ENCODE assay signal across 14 cellular contexts in the genomic region with DNA sequence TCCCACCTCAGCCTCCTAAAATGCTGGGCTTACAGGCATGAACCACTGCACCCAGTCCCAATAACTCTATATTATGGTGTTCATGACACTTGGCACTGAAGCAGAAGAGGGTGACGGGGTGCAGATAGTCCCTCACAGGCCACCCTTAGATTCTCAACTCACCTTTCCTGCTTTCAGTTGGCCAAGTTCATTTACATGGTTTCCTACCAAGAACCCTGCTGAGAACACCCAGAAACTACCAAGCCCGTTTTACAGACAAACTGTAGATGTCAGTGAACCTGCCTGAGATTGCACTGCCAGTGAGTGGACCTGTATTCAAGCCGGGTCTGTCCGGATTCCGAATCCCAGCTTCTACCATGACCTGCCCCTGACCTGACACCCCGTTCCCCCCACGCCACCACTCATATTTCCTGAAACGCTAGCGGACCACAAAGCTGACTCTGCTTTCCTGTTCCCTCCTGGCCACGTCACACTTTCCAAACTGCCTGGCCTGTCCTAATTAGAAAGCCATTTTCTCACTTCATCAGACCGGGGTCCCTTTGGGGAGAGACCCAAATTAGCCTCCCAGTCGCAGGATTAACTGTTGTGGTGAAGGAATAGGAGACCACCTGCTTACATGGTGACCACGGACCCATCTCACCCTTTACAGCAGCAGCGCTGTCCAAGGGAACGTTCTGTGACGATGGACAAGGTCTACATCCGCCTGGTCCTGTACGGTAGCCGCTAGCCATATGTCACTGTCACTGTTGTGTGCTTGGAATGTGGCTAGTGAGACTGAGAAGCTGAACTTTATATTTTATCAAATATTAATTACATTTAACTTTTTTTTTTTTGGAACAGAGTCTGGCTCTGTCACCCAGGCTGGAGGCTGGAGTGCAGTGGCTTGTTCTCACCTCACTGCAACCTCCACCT. TPM values are rescaled to one million over a fixed set of nuclear protein-coding genes. Genes with fewer than 3 reads are reported as not detected.
A peak's percentile ranks its signal among the peaks of the same experiment; 100 is the strongest.
DNase-seq lines count a peak whose midpoint lies in the region; ATAC-seq and FAIRE-seq lines count a peak whose summit lies in the region.
"Had no signal": no experiment of that assay in that cellular context is flagged by ENCODE, and none has a peak within 500 bp of the region (broad histone marks: within the 10 kb centered on the region; RNA-seq: fewer than 3 reads in every experiment).

No MANE protein-coding gene starts in this region.

- FAIRE-seq in GM18507 (lab: Jason Lieb, UNC), result peak; percentile 59
- FAIRE-seq: H54 had no signal

- peak overlapping the region; percentile 30 for H3K4me3 Mint-ChIP-seq in activated T-helper 1 cell treated with anti-CD3 and anti-CD28 coated beads, Interleukin-12 subunit alpha, Interleukin-12 subunit beta, Interleukin-2, Interleukin-4 antibody, amounts not matched to agents 30 ng/mL and 10 ng/mL and 1 ng/mL, durations not matched to agents 14 hours and 24 hours and 36 hours

- H3K36me3 Mint-ChIP-seq in activated T-helper 1 cell treated with anti-CD3 and anti-CD28 coated beads, Interleukin-12 subunit alpha, Interleukin-12 subunit beta, Interleukin-2, Interleukin-4 antibody, amounts not matched to agents 30 ng/mL and 10 ng/mL and 1 ng/mL, durations not matched to agents 14 hours and 24 hours and 36 hours (ENCODE audit: low read depth), result no peaks in the 10 kb centered on the region

- DNase-seq in GM18507 (ENCODE audit: extremely low spot score, insufficient read length, low read depth), result no peak
- DNase-seq in activated T-helper 1 cell treated with anti-CD3 and anti-CD28 coated beads, Interleukin-12 subunit alpha, Interleukin-12 subunit beta, Interleukin-2, Interleukin-4 antibody, amounts not matched to agents 30 ng/mL and 10 ng/mL and 1 ng/mL, durations not matched to agents 14 hours and 24 hours and 36 hours (ENCODE audit: low spot score), result no peak
- peak; percentile 30 to 31 for DNase-seq in stimulated activated CD4-positive, alpha-beta T cell treated with anti-CD3 and anti-CD28 coated beads, Interleukin-2, amount 100 ng/mL, for 48 hours
- no peak for DNase-seq in activated gamma-delta T cell treated with Interleukin-2 at 50 U/mL for 16 hours
- DNase-seq in iPS-NIHi11 (ENCODE audit: low spot score), result no peak
- DNase-seq in hypothalamus (lab: John Stamatoyannopoulos, UW), result no peak
- DNase-seq: central memory CD4-positive, alpha-beta T cell; DND-41; MG63; NK-92 treated with Interleukin-12 subunit alpha and Interleukin-12 subunit beta, amount 100 ng/mL, for 24 hours; thyroid gland had no signal

- peaks cover 7% of the 10 kb centered on the region for H3K4me1 Mint-ChIP-seq in activated T-helper 1 cell treated with anti-CD3 and anti-CD28 coated beads, Interleukin-12 subunit alpha, Interleukin-12 subunit beta, Interleukin-2, Interleukin-4 antibody, amounts not matched to agents 30 ng/mL and 10 ng/mL and 1 ng/mL, durations not matched to agents 14 hours and 24 hours and 36 hours (ENCODE audit: low read depth)

- peak; percentile 32 for ATAC-seq in HG02678 (IDR thresholded peaks at IDR 0.05; ENCODE audit: unreplicated experiment)

- intact Hi-C loops in activated T-helper 1 cell treated with anti-CD3 and anti-CD28 coated beads, Interleukin-12 subunit alpha, Interleukin-12 subunit beta, Interleukin-2, Interleukin-4 antibody, amounts not matched to agents 30 ng/mL and 10 ng/mL and 1 ng/mL, durations not matched to agents 14 hours and 24 hours and 36 hours (cut with micrococcal nuclease), result loop anchor here (5.0 kb wide), 1 partner anchor 43 kb away; a partner anchor contains a TSS

- peak overlapping the region; percentile 78 for H3K27ac Mint-ChIP-seq in activated T-helper 1 cell treated with anti-CD3 and anti-CD28 coated beads, Interleukin-12 subunit alpha, Interleukin-12 subunit beta, Interleukin-2, Interleukin-4 antibody, amounts not matched to agents 30 ng/mL and 10 ng/mL and 1 ng/mL, durations not matched to agents 14 hours and 24 hours and 36 hours

- H3K9me3 Mint-ChIP-seq in activated T-helper 1 cell treated with anti-CD3 and anti-CD28 coated beads, Interleukin-12 subunit alpha, Interleukin-12 subunit beta, Interleukin-2, Interleukin-4 antibody, amounts not matched to agents 30 ng/mL and 10 ng/mL and 1 ng/mL, durations not matched to agents 14 hours and 24 hours and 36 hours, result no peaks in the 10 kb centered on the region

- peaks cover 37% of the 10 kb centered on the region for H3K27me3 Mint-ChIP-seq in activated T-helper 1 cell treated with anti-CD3 and anti-CD28 coated beads, Interleukin-12 subunit alpha, Interleukin-12 subunit beta, Interleukin-2, Interleukin-4 antibody, amounts not matched to agents 30 ng/mL and 10 ng/mL and 1 ng/mL, durations not matched to agents 14 hours and 24 hours and 36 hours (ENCODE audit: insufficient read depth)

RNA-seq across cellular contexts. Expression of a gene that starts 17.1 kb away (rescaled TPM):
- total RNA-seq in activated T-helper 1 cell treated with anti-CD3 and anti-CD28 coated beads, Interleukin-12 subunit alpha, Interleukin-12 subunit beta, Interleukin-2, Interleukin-4 antibody, amounts not matched to agents 30 ng/mL and 10 ng/mL and 1 ng/mL, durations not matched to agents 14 hours and 24 hours and 36 hours, result 0.08 and 0.12 TPM in 2 replicates
- total RNA-seq: fibroblast of lung had no signal

RNA-seq across cellular contexts. Expression of a gene that starts 43.1 kb away (rescaled TPM):
- total RNA-seq in activated T-helper 1 cell treated with anti-CD3 and anti-CD28 coated beads, Interleukin-12 subunit alpha, Interleukin-12 subunit beta, Interleukin-2, Interleukin-4 antibody, amounts not matched to agents 30 ng/mL and 10 ng/mL and 1 ng/mL, durations not matched to agents 14 hours and 24 hours and 36 hours, result 21.0 and 24.6 TPM in 2 replicates

RNA-seq across cellular contexts. Expression of a gene that starts 50.2 kb away (rescaled TPM):
- 73.0 and 74.6 TPM in 2 replicates for total RNA-seq in activated T-helper 1 cell treated with anti-CD3 and anti-CD28 coated beads, Interleukin-12 subunit alpha, Interleukin-12 subunit beta, Interleukin-2, Interleukin-4 antibody, amounts not matched to agents 30 ng/mL and 10 ng/mL and 1 ng/mL, durations not matched to agents 14 hours and 24 hours and 36 hours

RNA-seq across cellular contexts. Expression of a gene that starts 55.7 kb away (rescaled TPM):
- 44.6 and 46.6 TPM in 2 replicates for total RNA-seq in activated T-helper 1 cell treated with anti-CD3 and anti-CD28 coated beads, Interleukin-12 subunit alpha, Interleukin-12 subunit beta, Interleukin-2, Interleukin-4 antibody, amounts not matched to agents 30 ng/mL and 10 ng/mL and 1 ng/mL, durations not matched to agents 14 hours and 24 hours and 36 hours

Comparison
In these comparisons a context has a peak if more than half of its experiments do, and no peak if none do; other contexts are left out.
1. DNase-seq: peak in stimulated activated CD4-positive, alpha-beta T cell treated with anti-CD3 and anti-CD28 coated beads, Interleukin-2, amount 100 ng/mL, for 48 hours (2 of 2); none in GM18507 (single experiment), activated T-helper 1 cell treated with anti-CD3 and anti-CD28 coated beads, Interleukin-12 subunit alpha, Interleukin-12 subunit beta, Interleukin-2, Interleukin-4 antibody, amounts not matched to agents 30 ng/mL and 10 ng/mL and 1 ng/mL, durations not matched to agents 14 hours and 24 hours and 36 hours (single experiment), activated gamma-delta T cell treated with Interleukin-2 at 50 U/mL for 16 hours (single experiment), iPS-NIHi11 (single experiment) and hypothalamus (0 of 51).